ENCODE assay signal across 19 cellular contexts in genomic region chr22:37279469-37279868, GRCh38. TPM values are rescaled to one million over a fixed set of nuclear protein-coding genes. Genes with fewer than 3 reads are reported as not detected.
DNase-seq lines count a peak whose midpoint lies in the region; ATAC-seq and TF ChIP-seq lines count a peak whose summit lies in the region.
"Had no signal": no experiment of that assay in that cellular context is flagged by ENCODE, and none has a peak within 500 bp of the region (broad histone marks: within the 10 kb centered on the region; RNA-seq: fewer than 3 reads in every experiment).

No MANE protein-coding gene starts in this region.

- no peak overlapping the region for H4K91ac ChIP-seq in IMR-90 (ENCODE audit: insufficient read depth, low read depth, low read length)

- TF ChIP-seq CTCF in IMR-90 (conservative IDR thresholded peaks at IDR 0.05; ENCODE audit: low read depth, low read length) = no peak
- TF ChIP-seq CTCF in fibroblast of pulmonary artery (IDR thresholded peaks at IDR 0.05; ENCODE audit: low read length, missing control alignments) = no peak
- TF ChIP-seq CTCF in spleen (IDR thresholded peaks at IDR 0.05 in 8 of 11, conservative IDR thresholded peaks at IDR 0.05 in 3 of 11) = no peak

- H3K4me2 ChIP-seq in IMR-90 (ENCODE audit: low read depth, low read length) = no peak overlapping the region

- H3K36me3 Mint-ChIP-seq in activated naive CD4-positive, alpha-beta T cell treated with anti-CD3 and anti-CD28 coated beads, Interleukin-2, amount 50 U/mL, for 72 hours = peaks cover 15 to 28% of the 10 kb centered on the region in 2 donors

- H3K9me1 ChIP-seq in IMR-90 (ENCODE audit: insufficient read depth, low read length) = peaks cover 9% of the 10 kb centered on the region; the same call in 1 of the 2 replicates

- no peak overlapping the region for H3K9ac ChIP-seq in IMR-90 (ENCODE audit: low read depth, low read length)

- H3K14ac ChIP-seq in IMR-90 (replicated peaks; ENCODE audit: low read depth, low read length) = peak overlapping the region; percentile 21; the same call in 1 of the 2 replicates

- H3K4me1 ChIP-seq in IMR-90 (ENCODE audit: control insufficient read depth, insufficient read depth, low read length) (no peaks in the 10 kb centered on the region; the same call in 1 of the 2 replicates), spleen (peaks cover 5 to 99% (median 53%) of the 10 kb centered on the region in 6 donors)
- H3K4me1 ChIP-seq: vagina had no signal

- in situ Hi-C loops in IMR-90 (cut with MboI; ENCODE audit: low sequenced_read_pairs) = no loop called here

- CTCF ChIA-PET in IMR-90 (lab: Yijun Ruan, JAX) = no interaction called here

- H4K5ac ChIP-seq in IMR-90 (ENCODE audit: low read depth, low read length) = no peak overlapping the region

- 0 out of 2 replicates have a peak overlapping the region, but pooled peaks have one; percentile 65 for H3K23ac ChIP-seq in IMR-90 (ENCODE audit: low read depth, low read length)

- peak overlapping the region; percentile 19 for H2BK120ac ChIP-seq in IMR-90 (ENCODE audit: low read depth, low read length)

- H2AK5ac ChIP-seq in IMR-90 (ENCODE audit: low read depth, low read length) = peak overlapping the region; percentile 75

- H4K20me1 ChIP-seq in IMR-90 (ENCODE audit: insufficient read depth, low read length) = no peaks in the 10 kb centered on the region

- H3K18ac ChIP-seq in IMR-90 (ENCODE audit: low read depth, low read length) = no peak overlapping the region; the same call in 1 of the 2 replicates

- H3K56ac ChIP-seq in IMR-90 (ENCODE audit: extremely low read depth, insufficient read depth, low read length) = no peak overlapping the region

- DNase-seq in IMR-90 (peak; percentile 9), RPMI7951 (ENCODE audit: low read depth) (peak; percentile 46), fibroblast of pulmonary artery (ENCODE audit: low read depth) (peak; percentile 35), spleen (peak; percentile 52), NCI-H2081 (lab: John Stamatoyannopoulos, UW) (no peak), inferior parietal cortex (ENCODE audit: extremely low spot score) (no peak)
- DNase-seq in activated naive CD4-positive, alpha-beta T cell treated with anti-CD3 and anti-CD28 coated beads, Interleukin-2, amount 50 U/mL, for 72 hours (ENCODE audit: low spot score in 2 of 2) = no peak
- DNase-seq: activated gamma-delta T cell treated with Interleukin-2 at 50 U/mL for 16 hours; CD4-positive, CD25-positive, alpha-beta regulatory T cell; erythroblast; left ventricle myocardium superior; NCI-H1436; NCI-H524 treated with DMSO at 0.1 percent for 48 hours; sigmoid colon had no signal

- peak overlapping the region; percentile 21; the same call in 1 of the 2 replicates for H2BK20ac ChIP-seq in IMR-90 (ENCODE audit: low read depth, low read length)

- H3K4me3 ChIP-seq in IMR-90 (ENCODE audit: insufficient read depth, low read depth, low read length) = no peak overlapping the region
- no peak overlapping the region for H3K4me3 ChIP-seq in fibroblast of pulmonary artery (replicated peaks; ENCODE audit: low read depth, low read length)
- no peak overlapping the region for H3K4me3 ChIP-seq in spleen
- H3K4me3 ChIP-seq: heart left ventricle, sigmoid colon, vagina had no signal

- no TSS peak for BruUV-seq in IMR-90 (replicated peaks; lab: Mats Ljungman, UMichigan)

- H3K27ac Mint-ChIP-seq in activated naive CD4-positive, alpha-beta T cell treated with anti-CD3 and anti-CD28 coated beads, Interleukin-2, amount 50 U/mL, for 72 hours = no peak overlapping the region

- no peak overlapping the region for H4K8ac ChIP-seq in IMR-90 (ENCODE audit: low read depth in 2 of 2, low read length in 2 of 2)

- no peak for ATAC-seq in IMR-90 (ENCODE audit: low read depth)
- no peak for ATAC-seq in activated naive CD4-positive, alpha-beta T cell treated with anti-CD3 and anti-CD28 coated beads, Interleukin-2, amount 50 U/mL, for 72 hours
- ATAC-seq: heart left ventricle, left ventricle myocardium superior had no signal

- no peak for TF ChIP-seq POLR2A in IMR-90 (IDR thresholded peaks at IDR 0.05; ENCODE audit: low read depth, low read length)
- TF ChIP-seq POLR2A in spleen (IDR thresholded peaks at IDR 0.05) = no peak

- dilution Hi-C loops in IMR-90 (cut with HindIII; ENCODE audit: low sequenced_read_pairs, unreplicated experiment) = no loop called here

- peak overlapping the region; percentile 24 for H2AK9ac ChIP-seq in IMR-90 (replicated peaks; ENCODE audit: low read depth, low read length, poor library complexity)

- H3K9me3 Mint-ChIP-seq in activated naive CD4-positive, alpha-beta T cell treated with anti-CD3 and anti-CD28 coated beads, Interleukin-2, amount 50 U/mL, for 72 hours = no peaks in the 10 kb centered on the region
- H3K9me3 Mint-ChIP-seq: stimulated activated naive CD8-positive, alpha-beta T cell treated with anti-CD3 and anti-CD28 coated beads, Interleukin-15, Interleukin-2, amounts not matched to agents 100 ng/mL and 50 ng/mL, for 24 hours had no signal

- H2BK5ac ChIP-seq in IMR-90 (ENCODE audit: low read depth, low read length, poor library complexity, severe bottlenecking) = no peak overlapping the region

- H3K4ac ChIP-seq in IMR-90 (ENCODE audit: low read depth, low read length) = peak overlapping the region; percentile 67

- no peak for TF ChIP-seq RAD21 in IMR-90 (IDR thresholded peaks at IDR 0.05; ENCODE audit: low read length)

- peaks cover 5% of the 10 kb centered on the region for H3K9me3 ChIP-seq in IMR-90 (ENCODE audit: control insufficient read depth, insufficient read depth, low read length)
- H3K9me3 ChIP-seq in spleen = no peaks in the 10 kb centered on the region
- H3K9me3 ChIP-seq: heart left ventricle, sigmoid colon, vagina had no signal

- no peak overlapping the region for H3K27ac ChIP-seq in IMR-90 (ENCODE audit: insufficient read depth, low read length)
- peak overlapping the region in 3 of 8 donors; percentile 21 to 50 (median 34) for H3K27ac ChIP-seq in spleen
- H3K27ac ChIP-seq: sigmoid colon, vagina had no signal

- H2BK15ac ChIP-seq in IMR-90 (ENCODE audit: low read depth, low read length) = 0 out of 3 replicates have a peak overlapping the region, but pooled peaks have one; percentile 58

- POLR2A ChIA-PET in IMR-90 (lab: Charles Lee; ENCODE audit: unreplicated experiment) = no interaction called here

- no CpG with 5 or more reads among the region's 7 CpGs for WGBS in IMR-90 (ENCODE audit: extremely low coverage in 2 of 2, insufficient read length in 1 of 2), 2 experiments
- WGBS in spleen, 5 donors = 29 to 51% (median 37%) methylated on average over 7 of the region's 7 CpGs

- H3K27me3 ChIP-seq in IMR-90 (ENCODE audit: control insufficient read depth, insufficient read depth, low read length) = no peaks in the 10 kb centered on the region; the same call in 1 of the 2 replicates
- H3K27me3 ChIP-seq in spleen (replicated peaks in 1 of 7) = peaks cover 0 to 6% (median 0%) of the 10 kb centered on the region in 7 donors
- H3K27me3 ChIP-seq: vagina had no signal

- peak overlapping the region; percentile 56 for H2AFZ ChIP-seq in IMR-90 (replicated peaks; ENCODE audit: low read length, poor library complexity)

- H3K79me1 ChIP-seq in IMR-90 (ENCODE audit: low read depth in 1 of 2, low read length in 2 of 2) = no peaks in the 10 kb centered on the region

- intact Hi-C loops in IMR-90 (cut with micrococcal nuclease) = no loop called here
- intact Hi-C loops in spleen (cut with DNase I; ENCODE audit: low total_unique reads) = no loop called here

- H3K36me3 ChIP-seq in IMR-90 (ENCODE audit: control insufficient read depth, insufficient read depth, low read length) = no peaks in the 10 kb centered on the region
- H3K36me3 ChIP-seq in spleen = no peaks in the 10 kb centered on the region
- H3K36me3 ChIP-seq: heart left ventricle, sigmoid colon, vagina had no signal

TF ChIP-seq in IMR-90, 13 proteins besides CTCF, POLR2A, EP300 and RAD21 (continues in another document):
- TF ChIP-seq MXI1 (IDR thresholded peaks at IDR 0.05; ENCODE audit: borderline replicate concordance, low read depth, low read length) (no peak), MAZ (IDR thresholded peaks at IDR 0.05; ENCODE audit: borderline replicate concordance, low read depth, low read length) (no peak), MAFK (IDR thresholded peaks at IDR 0.05; ENCODE audit: low read depth, low read length) (no peak), SMC3 (IDR thresholded peaks at IDR 0.05; ENCODE audit: low read depth, low read length) (no peak), RFX5 (IDR thresholded peaks at IDR 0.05; ENCODE audit: low read depth, low read length) (no peak), RCOR1 (IDR thresholded peaks at IDR 0.05; ENCODE audit: insufficient replicate concordance, low read length) (no peak), CHD1 (IDR thresholded peaks at IDR 0.05; ENCODE audit: low read depth, low read length) (no peak), FOS (IDR thresholded peaks at IDR 0.05; ENCODE audit: low read depth, low read length) (no peak), CEBPB (IDR thresholded peaks at IDR 0.05; ENCODE audit: low read depth, low read length) (no peak)
- TF ChIP-seq, protein P1, sequence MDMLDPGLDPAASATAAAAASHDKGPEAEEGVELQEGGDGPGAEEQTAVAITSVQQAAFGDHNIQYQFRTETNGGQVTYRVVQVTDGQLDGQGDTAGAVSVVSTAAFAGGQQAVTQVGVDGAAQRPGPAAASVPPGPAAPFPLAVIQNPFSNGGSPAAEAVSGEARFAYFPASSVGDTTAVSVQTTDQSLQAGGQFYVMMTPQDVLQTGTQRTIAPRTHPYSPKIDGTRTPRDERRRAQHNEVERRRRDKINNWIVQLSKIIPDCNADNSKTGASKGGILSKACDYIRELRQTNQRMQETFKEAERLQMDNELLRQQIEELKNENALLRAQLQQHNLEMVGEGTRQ (IDR thresholded peaks at IDR 0.05; ENCODE audit: low read depth, low read length) = no peak

RNA-seq across cellular contexts. Expression of gene CYTH4, which starts 2.8 kb away (rescaled TPM):
- total RNA-seq in IMR-90 (2012; rRNA removed) = 0.28 and 0.36 TPM in 2 replicates
- 0.55 and 0.85 TPM in 2 replicates for polyA plus RNA-seq in IMR-90 (2012; rRNA removed)
- polyA plus RNA-seq in IMR-90 (2012; cell fraction: cytosol; rRNA removed) = 0.38 TPM in 2 replicates
- polyA plus RNA-seq in IMR-90 (2012; cell fraction: nucleus; rRNA removed; ENCODE audit: low replicate concordance) = 0.68 and 0.84 TPM in 2 replicates
- 1.2 and 1.6 TPM in 2 replicates for total RNA-seq in RPMI7951 (2014; rRNA removed; shearing (Covaris generic))
- total RNA-seq in spleen = 100 to 1,000 TPM in 6 of 7 donors, 10 to 100 TPM in 1; 97.5 to 238 (median 118) TPM
- polyA plus RNA-seq in spleen = 10 to 100 TPM; 35.3 to 58.1 (median 53.6) TPM
- 10 to 100 TPM; 60.7 to 69.7 TPM for total RNA-seq in activated naive CD4-positive, alpha-beta T cell treated with anti-CD3 and anti-CD28 coated beads, Interleukin-2, amount 50 U/mL, for 72 hours
- total RNA-seq: G401 had no signal
- polyA plus RNA-seq: neural cell had no signal

RNA-seq across cellular contexts. Expression of gene RAC2, which starts 35.4 kb away (rescaled TPM):
- total RNA-seq in IMR-90 (2012; rRNA removed) (10.0 and 11.1 TPM in 2 replicates), spleen (100 to 1,000 TPM; 270 to 493 (median 363) TPM)
- polyA plus RNA-seq in IMR-90 (2012; rRNA removed) (72.3 and 77.1 TPM in 2 replicates), spleen (100 to 1,000 TPM; 389 to 421 (median 410) TPM)
- polyA plus RNA-seq in IMR-90 (2012; cell fraction: cytosol; rRNA removed) = 56.9 and 106 TPM in 2 replicates
- 33.8 and 79.6 TPM in 2 replicates for polyA plus RNA-seq in IMR-90 (2012; cell fraction: nucleus; rRNA removed; ENCODE audit: low replicate concordance)
- total RNA-seq in RPMI7951 (2014; rRNA removed; shearing (Covaris generic)) = 138 and 151 TPM in 2 replicates
- total RNA-seq in activated naive CD4-positive, alpha-beta T cell treated with anti-CD3 and anti-CD28 coated beads, Interleukin-2, amount 50 U/mL, for 72 hours = 100 to 1,000 TPM; 655 to 769 TPM
- total RNA-seq: G401 had no signal
- polyA plus RNA-seq: neural cell had no signal

Comparison
In these comparisons a context has a peak if more than half of its experiments do, and no peak if none do; other contexts are left out.
1. DNase-seq: peak in IMR-90 (single experiment), RPMI7951 (single experiment), fibroblast of pulmonary artery (single experiment) and spleen (single experiment); none in activated naive CD4-positive, alpha-beta T cell treated with anti-CD3 and anti-CD28 coated beads, Interleukin-2, amount 50 U/mL, for 72 hours (0 of 2), NCI-H2081 (0 of 2) and inferior parietal cortex (single experiment).
2. RNA of gene CYTH4, which starts 2.8 kb away (total RNA-seq): 97.5 to 238 TPM in spleen and 60.7 to 69.7 TPM in activated naive CD4-positive, alpha-beta T cell treated with anti-CD3 and anti-CD28 coated beads, Interleukin-2, amount 50 U/mL, for 72 hours; 1.2 to 1.6 TPM in RPMI7951 and 0.28 to 0.36 TPM in IMR-90; every median in the first group is over 10 times any median in the second.
3. RNA of gene RAC2, which starts 35.4 kb away (total RNA-seq): 655 to 769 TPM in activated naive CD4-positive, alpha-beta T cell treated with anti-CD3 and anti-CD28 coated beads, Interleukin-2, amount 50 U/mL, for 72 hours, 270 to 493 TPM in spleen and 138 to 151 TPM in RPMI7951; 10.0 to 11.1 TPM in IMR-90; every median in the first group is over 10 times any median in the second.